In genomic region chr22:37731804-37732471, GRCh38 we compare ENCODE assay signal across 1 cellular context.
TF ChIP-seq lines count a peak whose summit lies in the region.

No MANE protein-coding gene starts in this region.

TF ChIP-seq in HepG2, 621 proteins besides CTCF, POLR2A, EP300 and RAD21 (continued from another document and continues in another):
- TF ChIP-seq SNAPC4 (CRISPR knock-in tag; IDR thresholded peaks at IDR 0.05) = 0 out of 2 replicates have a peak, but pooled peaks have one; percentile 27
- TF ChIP-seq FOXO1 (CRISPR knock-in tag; IDR thresholded peaks at IDR 0.05) = no peak; the same call in 1 of the 2 replicates
- no peak for TF ChIP-seq MTA3 (CRISPR knock-in tag; IDR thresholded peaks at IDR 0.05)
- no peak for TF ChIP-seq ZNF263 (CRISPR knock-in tag; IDR thresholded peaks at IDR 0.05)
- TF ChIP-seq TERF1 (CRISPR knock-in tag; IDR thresholded peaks at IDR 0.05) = no peak
- TF ChIP-seq FOSL1 (CRISPR knock-in tag; IDR thresholded peaks at IDR 0.05; ENCODE audit: borderline replicate concordance) = no peak
- no peak for TF ChIP-seq PREB (CRISPR knock-in tag; IDR thresholded peaks at IDR 0.05)
- TF ChIP-seq ZNF138 (CRISPR knock-in tag; IDR thresholded peaks at IDR 0.05; ENCODE audit: low read depth) = no peak
- no peak for TF ChIP-seq NR2F1 (CRISPR knock-in tag; IDR thresholded peaks at IDR 0.05)
- no peak for TF ChIP-seq SUZ12 (IDR thresholded peaks at IDR 0.05; ENCODE audit: low read depth, low read length)
- TF ChIP-seq TEF (CRISPR knock-in tag; IDR thresholded peaks at IDR 0.05) = no peak
- TF ChIP-seq SNAPC5 (CRISPR knock-in tag; IDR thresholded peaks at IDR 0.05; ENCODE audit: borderline replicate concordance) = no peak
- TF ChIP-seq ATM (IDR thresholded peaks at IDR 0.05; ENCODE audit: borderline replicate concordance) = no peak
- TF ChIP-seq TEAD2 (CRISPR knock-in tag; IDR thresholded peaks at IDR 0.05) = no peak
- no peak for TF ChIP-seq HOXA9 (CRISPR knock-in tag; IDR thresholded peaks at IDR 0.05; ENCODE audit: borderline replicate concordance)
- TF ChIP-seq HNRNPLL (IDR thresholded peaks at IDR 0.05; ENCODE audit: low read depth, low read length, poor library complexity, severe bottlenecking) = no peak
- peak; percentile 56; the same call in 1 of the 2 replicates for TF ChIP-seq ZNF749 (CRISPR knock-in tag; IDR thresholded peaks at IDR 0.05; ENCODE audit: borderline replicate concordance)
- no peak for TF ChIP-seq MXD3 (CRISPR knock-in tag; IDR thresholded peaks at IDR 0.05)
- no peak for TF ChIP-seq CBFB (CRISPR knock-in tag; IDR thresholded peaks at IDR 0.05)
- peak; percentile 46; the same call in 1 of the 2 replicates for TF ChIP-seq ZHX2 (IDR thresholded peaks at IDR 0.05; ENCODE audit: low read depth)
- no peak for TF ChIP-seq ZHX2 (CRISPR knock-in tag; IDR thresholded peaks at IDR 0.05; ENCODE audit: borderline replicate concordance)
- TF ChIP-seq ZNF607 (CRISPR knock-in tag; IDR thresholded peaks at IDR 0.05; ENCODE audit: borderline replicate concordance) = peak; percentile 27; the same call in 1 of the 2 replicates
- TF ChIP-seq HNRNPK (IDR thresholded peaks at IDR 0.05; ENCODE audit: low read depth, low read length, poor library complexity, severe bottlenecking) = no peak
- no peak for TF ChIP-seq RAD51 (IDR thresholded peaks at IDR 0.05; ENCODE audit: borderline replicate concordance)
- no peak for TF ChIP-seq GRHL1 (CRISPR knock-in tag; conservative IDR thresholded peaks at IDR 0.05)
- TF ChIP-seq ZNF747 (CRISPR knock-in tag; IDR thresholded peaks at IDR 0.05; ENCODE audit: borderline replicate concordance) = no peak
- no peak for TF ChIP-seq KAT2B (IDR thresholded peaks at IDR 0.05; ENCODE audit: borderline replicate concordance, low read depth, low read length)
- TF ChIP-seq ZNF713 (CRISPR knock-in tag; IDR thresholded peaks at IDR 0.05) = no peak
- TF ChIP-seq FOXO4 (CRISPR knock-in tag; conservative IDR thresholded peaks at IDR 0.05) = no peak
- no peak for TF ChIP-seq IRF9 (CRISPR knock-in tag; IDR thresholded peaks at IDR 0.05; ENCODE audit: borderline replicate concordance)
- no peak; the same call in 1 of the 2 replicates for TF ChIP-seq PITX1 (CRISPR knock-in tag; IDR thresholded peaks at IDR 0.05)
- no peak for TF ChIP-seq ZNF281 (CRISPR knock-in tag; IDR thresholded peaks at IDR 0.05; ENCODE audit: borderline replicate concordance)
- peak; percentile 65 for TF ChIP-seq YY1 (IDR thresholded peaks at IDR 0.05; ENCODE audit: insufficient read depth, insufficient replicate concordance, low read depth, low read length)
- no peak for TF ChIP-seq ZNF549 (CRISPR knock-in tag; IDR thresholded peaks at IDR 0.05)
- no peak for TF ChIP-seq MEIS1 (CRISPR knock-in tag; IDR thresholded peaks at IDR 0.05; ENCODE audit: borderline replicate concordance)
- no peak for TF ChIP-seq DDIT3 (CRISPR knock-in tag; IDR thresholded peaks at IDR 0.05)
